Comparison of ENCODE assay signal across 13 cellular contexts in the genomic region with DNA sequence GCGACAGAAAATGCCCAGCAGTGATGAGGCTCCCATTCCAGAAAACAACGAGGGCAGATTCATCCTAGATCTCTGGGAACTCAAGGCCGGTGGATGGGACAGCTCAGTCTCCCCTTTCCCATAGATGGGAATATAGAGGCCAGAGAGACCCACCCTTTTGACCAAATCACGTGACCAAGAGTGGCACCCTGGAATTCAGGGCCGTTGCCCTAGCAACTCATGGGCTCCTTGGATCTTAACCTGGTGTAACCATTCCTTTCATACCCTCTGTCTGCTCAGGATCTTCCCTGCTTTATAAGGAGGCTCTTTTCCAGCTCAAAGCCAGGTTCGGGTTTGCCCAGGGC. TPM values are rescaled to one million over a fixed set of nuclear protein-coding genes. Genes with fewer than 3 reads are reported as not detected.
DNase-seq lines count a peak whose midpoint lies in the region; ATAC-seq, FAIRE-seq and TF ChIP-seq lines count a peak whose summit lies in the region.
"Had no signal": no experiment of that assay in that cellular context is flagged by ENCODE, and none has a peak within 500 bp of the region (broad histone marks: within the 10 kb centered on the region; RNA-seq: fewer than 3 reads in every experiment).

No MANE protein-coding gene starts in this region.

- no peak overlapping the region for H2BK5ac ChIP-seq in mesenchymal stem cell (ENCODE audit: low read depth, low read length, poor library complexity, severe bottlenecking)

- FAIRE-seq in astrocyte (lab: Jason Lieb, UNC) = no peak
- FAIRE-seq: small intestine had no signal

- H3K14ac ChIP-seq in mesenchymal stem cell (ENCODE audit: low read length in 2 of 2) = no peak overlapping the region

- H3K36me3 ChIP-seq in heart right ventricle = no peaks in the 10 kb centered on the region
- no peaks in the 10 kb centered on the region for H3K36me3 ChIP-seq in astrocyte (ENCODE audit: insufficient read depth, low read length)
- H3K36me3 ChIP-seq in mesenchymal stem cell (ENCODE audit: control insufficient read depth in 1 of 2, insufficient read depth in 2 of 2, low read depth in 1 of 2, low read length in 2 of 2) = no peaks in the 10 kb centered on the region
- no peaks in the 10 kb centered on the region for H3K36me3 ChIP-seq in H7 (replicated peaks; ENCODE audit: control insufficient read depth, insufficient read depth, low read length)

- peak overlapping the region; percentile 26 to 74 for H3K18ac ChIP-seq in mesenchymal stem cell (ENCODE audit: low read depth in 1 of 2, low read length in 2 of 2)

- peak overlapping the region; percentile 83 for H2BK120ac ChIP-seq in mesenchymal stem cell (ENCODE audit: low read depth, low read length)

- H2BK15ac ChIP-seq in mesenchymal stem cell (ENCODE audit: low read depth, poor library complexity, severe bottlenecking) = no peak overlapping the region

- no peak for DNase-seq in heart right ventricle
- no peak for DNase-seq in left cardiac atrium
- DNase-seq in astrocyte (ENCODE audit: low read depth) = no peak
- no peak for DNase-seq in mesenchymal stem cell
- DNase-seq in foreskin keratinocyte = no peak
- no peak for DNase-seq in stimulated activated CD4-positive, alpha-beta T cell treated with anti-CD3 and anti-CD28 coated beads, Interleukin-1b, Interleukin-23, amount 100 ng/mL, for 48 hours
- no peak for DNase-seq in H7
- DNase-seq: left colon; NCI-H2029 treated with DMSO at 0.1 percent for 48 hours; NK-92 treated with Interleukin-12 subunit alpha and Interleukin-12 subunit beta, amount 100 ng/mL, for 24 hours had no signal

- H2AK5ac ChIP-seq in mesenchymal stem cell (ENCODE audit: low read length, severe bottlenecking) = no peak overlapping the region

- no peak overlapping the region for H3K4me3 Mint-ChIP-seq in astrocyte (ENCODE audit: unreplicated experiment)

- H3K23ac ChIP-seq in mesenchymal stem cell (ENCODE audit: low read length in 2 of 2) = peak overlapping the region in 1 of 2 experiments; percentile 6

- no peak overlapping the region for H3K4me3 ChIP-seq in heart right ventricle
- H3K4me3 ChIP-seq in astrocyte (ENCODE audit: insufficient read depth, low read depth, low read length) = no peak overlapping the region
- H3K4me3 ChIP-seq in mesenchymal stem cell (ENCODE audit: insufficient read depth in 1 of 2, low read depth in 1 of 2, low read length in 2 of 2) = no peak overlapping the region
- no peak overlapping the region for H3K4me3 ChIP-seq in H7 (ENCODE audit: insufficient read depth, low read depth, low read length)

- H3K27me3 Mint-ChIP-seq in astrocyte (ENCODE audit: low read depth, unreplicated experiment) = peaks cover 18% of the 10 kb centered on the region

- H3K4me1 ChIP-seq in heart right ventricle (peaks cover 0 to 60% (median 0%) of the 10 kb centered on the region in 9 donors), astrocyte (ENCODE audit: insufficient read depth, low read length) (peaks cover 24% of the 10 kb centered on the region), mesenchymal stem cell (ENCODE audit: control insufficient read depth, insufficient read depth, low read depth, low read length) (peaks cover 8% of the 10 kb centered on the region), foreskin keratinocyte (no peaks in the 10 kb centered on the region)

- no peaks in the 10 kb centered on the region for H3K79me2 ChIP-seq in astrocyte (ENCODE audit: insufficient read depth, low read length)

- H3K36me3 Mint-ChIP-seq in astrocyte (ENCODE audit: low read depth, unreplicated experiment) = no peaks in the 10 kb centered on the region

- peaks cover 20% of the 10 kb centered on the region for H3K4me1 Mint-ChIP-seq in astrocyte (ENCODE audit: low read depth, unreplicated experiment)

- WGBS in heart right ventricle, 2 donors = 81 to 85% methylated on average over 6 of the region's 6 CpGs
- WGBS in mesenchymal stem cell = 80% methylated on average over 6 of the region's 6 CpGs

- intact Hi-C loops in heart right ventricle (cut with DNase I) (no loop called here), left cardiac atrium (cut with DNase I) (no loop called here)

- H3K9me3 ChIP-seq in heart right ventricle (no peaks in the 10 kb centered on the region), astrocyte (ENCODE audit: insufficient read depth, low read depth, low read length) (no peaks in the 10 kb centered on the region), mesenchymal stem cell (ENCODE audit: control insufficient read depth, low read length) (no peaks in the 10 kb centered on the region)

- peaks cover 7% of the 10 kb centered on the region for H3K9me3 Mint-ChIP-seq in astrocyte (ENCODE audit: unreplicated experiment)

- H4K8ac ChIP-seq in mesenchymal stem cell (ENCODE audit: low read length) = peak overlapping the region; percentile 69

- no peaks in the 10 kb centered on the region for H3K79me1 ChIP-seq in mesenchymal stem cell (replicated peaks; ENCODE audit: low read length, poor library complexity, severe bottlenecking)

- H3K27me3 ChIP-seq in heart right ventricle (peaks cover 0 to 26% (median 11%) of the 10 kb centered on the region in 7 donors), astrocyte (ENCODE audit: insufficient read depth, low read length) (peaks cover 22% of the 10 kb centered on the region), mesenchymal stem cell (ENCODE audit: control insufficient read depth in 1 of 2, insufficient read depth in 1 of 2, low read length in 2 of 2) (peaks cover 9 to 49% of the 10 kb centered on the region in 2 experiments), foreskin keratinocyte (peaks cover 39% of the 10 kb centered on the region), H7 (ENCODE audit: control insufficient read depth, insufficient read depth, low read length) (no peaks in the 10 kb centered on the region)

- ATAC-seq in heart right ventricle (no peak), left cardiac atrium (no peak), foreskin keratinocyte (no peak), GM21529 (IDR thresholded peaks at IDR 0.05; ENCODE audit: unreplicated experiment) (no peak)
- ATAC-seq: left colon had no signal

- H3K27ac Mint-ChIP-seq in astrocyte (ENCODE audit: unreplicated experiment) = no peak overlapping the region

- no peaks in the 10 kb centered on the region for H4K20me1 ChIP-seq in astrocyte (ENCODE audit: insufficient read depth, low read length)

- no peak overlapping the region for H2AFZ ChIP-seq in astrocyte (ENCODE audit: low read depth, low read length)
- no peak overlapping the region for H2AFZ ChIP-seq in mesenchymal stem cell (ENCODE audit: low read depth, low read length)

- TF ChIP-seq CTCF in heart right ventricle (IDR thresholded peaks at IDR 0.05) (no peak), astrocyte (IDR thresholded peaks at IDR 0.05; ENCODE audit: insufficient read depth, low read depth, low read length) (no peak), foreskin keratinocyte (conservative IDR thresholded peaks at IDR 0.05) (no peak)

- peak overlapping the region; percentile 63 for H3K4me2 ChIP-seq in astrocyte (ENCODE audit: low read length)
- no peak overlapping the region for H3K4me2 ChIP-seq in mesenchymal stem cell (ENCODE audit: low read length, poor library complexity, severe bottlenecking)
- H3K4me2 ChIP-seq: KMS-11 had no signal

- H4K91ac ChIP-seq in mesenchymal stem cell (ENCODE audit: low read length) = peak overlapping the region; percentile 81

- H3K27ac ChIP-seq in heart right ventricle = peak overlapping the region in 7 of 10 donors; percentile 19 to 93 (median 58)
- no peak overlapping the region for H3K27ac ChIP-seq in astrocyte (ENCODE audit: low read depth, low read length)
- H3K27ac ChIP-seq in mesenchymal stem cell (ENCODE audit: low read length, poor library complexity, severe bottlenecking) = no peak overlapping the region
- no peak overlapping the region for H3K27ac ChIP-seq in foreskin keratinocyte
- H3K27ac ChIP-seq: KMS-11 had no signal

- H3K9ac ChIP-seq in astrocyte (ENCODE audit: low read length) = no peak overlapping the region
- no peak overlapping the region for H3K9ac ChIP-seq in mesenchymal stem cell (ENCODE audit: low read length)
- H3K9ac ChIP-seq: KMS-11 had no signal

- peak overlapping the region in 1 of 2 experiments; percentile 76 for H3K4ac ChIP-seq in mesenchymal stem cell (ENCODE audit: low read depth in 1 of 2, low read length in 2 of 2)

- peak overlapping the region; percentile 63 to 86 for H2BK12ac ChIP-seq in mesenchymal stem cell (ENCODE audit: low read length in 2 of 2)

RNA-seq across cellular contexts. Expression of gene LRTM2, which starts 8.4 kb away (rescaled TPM):
- total RNA-seq in heart right ventricle (not detected), left cardiac atrium (not detected), astrocyte (not detected in 2 replicates), foreskin keratinocyte (not detected in 2 replicates)
- polyA plus RNA-seq in heart right ventricle (not detected), foreskin keratinocyte (not detected in 2 replicates)
- 0.01 TPM for polyA plus RNA-seq in mesenchymal stem cell (2013, experiment 1 of 2)
- polyA plus RNA-seq in mesenchymal stem cell (2013, experiment 2 of 2) = 0.01 TPM
- 0.42 TPM in 1 of 2 replicates, not detected in the other for total RNA-seq in H7 (2014; rRNA removed; shearing (Covaris generic))
- total RNA-seq: left colon had no signal

Comparison
In these comparisons a context has a peak if more than half of its experiments do, and no peak if none do; other contexts are left out.
1. H3K27ac ChIP-seq: peak in heart right ventricle (7 of 10); none in astrocyte (single experiment), mesenchymal stem cell (single experiment) and foreskin keratinocyte (single experiment).